Comparison of ENCODE assay signal across 16 cellular contexts in genomic region chr4:182776376-182777058, GRCh38.
DNase-seq lines count a peak whose midpoint lies in the region; ATAC-seq and TF ChIP-seq lines count a peak whose summit lies in the region.
"Had no signal": no experiment of that assay in that cellular context is flagged by ENCODE, and none has a peak within 500 bp of the region (broad histone marks: within the 10 kb centered on the region; RNA-seq: fewer than 3 reads in every experiment).

No MANE protein-coding gene starts in this region.

- no peak for DNase-seq in H9
- DNase-seq in NCI-H69 (lab: John Stamatoyannopoulos, UW) = peak; percentile 43
- DNase-seq in osteocyte (ENCODE audit: extremely low spot score, unreplicated experiment) = no peak
- DNase-seq in T-helper 9 cell = no peak
- DNase-seq in NAMALWA (ENCODE audit: low spot score) = no peak
- DNase-seq: ACHN; H7; NCI-H2029 treated with DMSO at 0.1 percent for 48 hours; NCI-H345; NCI-H526 treated with DMSO at 0.1 percent for 48 hours; NK-92 treated with Interleukin-12 subunit alpha and Interleukin-12 subunit beta, amount 100 ng/mL, for 24 hours; OCI-M1; RPMI8226; SJCRH30 had no signal

- H3K27me3 Mint-ChIP-seq in H9 (ENCODE audit: low read depth) = no peaks in the 10 kb centered on the region
- no peaks in the 10 kb centered on the region for H3K27me3 Mint-ChIP-seq in osteocyte (ENCODE audit: unreplicated experiment)

- H3K23me2 ChIP-seq in H9 (ENCODE audit: insufficient read length, low read depth, low read length, poor library complexity, severe bottlenecking) = no peaks in the 10 kb centered on the region

- peaks cover 8 to 23% of the 10 kb centered on the region in 2 experiments for H3K4me1 Mint-ChIP-seq in H9
- no peaks in the 10 kb centered on the region for H3K4me1 Mint-ChIP-seq in osteocyte (ENCODE audit: unreplicated experiment)

- H3K4me3 Mint-ChIP-seq in H9 = no peak overlapping the region
- no peak overlapping the region for H3K4me3 Mint-ChIP-seq in osteocyte (ENCODE audit: unreplicated experiment)

- no peak overlapping the region for H2BK15ac ChIP-seq in H9 (ENCODE audit: low read depth, low read length)

- H3K36me3 ChIP-seq in ectodermal cell (ENCODE audit: control insufficient read depth, insufficient read depth, low read length) = peaks cover 8% of the 10 kb centered on the region
- H3K36me3 ChIP-seq: SJCRH30 had no signal

- no peak overlapping the region for H4K5ac ChIP-seq in H9 (ENCODE audit: insufficient read length, low read depth, low read length)

- no peak overlapping the region for H2BK5ac ChIP-seq in H9 (ENCODE audit: insufficient read length, low read length)

- no peak overlapping the region for H3K9ac ChIP-seq in H9 (ENCODE audit: extremely low read depth, insufficient read length, low read length)

- peak overlapping the region in 2 of 3 experiments; percentile 30 to 68; a peak in 3 of 7 replicates for H3K27ac Mint-ChIP-seq in H9
- H3K27ac Mint-ChIP-seq in osteocyte (ENCODE audit: unreplicated experiment) = peak overlapping the region; percentile 6

- no peaks in the 10 kb centered on the region for H3K79me2 ChIP-seq in H9 (ENCODE audit: insufficient read depth, low read length)

- H2BK20ac ChIP-seq in H9 (ENCODE audit: low read depth, low read length, poor library complexity, severe bottlenecking) = no peak overlapping the region

- peaks cover 3 to 6% of the 10 kb centered on the region in 2 experiments; a peak in 4 of 5 replicates for H3K9me3 Mint-ChIP-seq in H9
- no peaks in the 10 kb centered on the region for H3K9me3 Mint-ChIP-seq in osteocyte (ENCODE audit: unreplicated experiment)

- H3K36me3 Mint-ChIP-seq in H9 (ENCODE audit: insufficient read depth in 1 of 3, low read depth in 3 of 3) = peaks cover 25 to 42% (median 27%) of the 10 kb centered on the region in 3 experiments
- H3K36me3 Mint-ChIP-seq in osteocyte (ENCODE audit: unreplicated experiment) = peaks cover 10% of the 10 kb centered on the region

- H3K27me3 ChIP-seq in H9 (ENCODE audit: insufficient read depth, low read length) = no peaks in the 10 kb centered on the region
- H3K27me3 ChIP-seq in ectodermal cell (ENCODE audit: control insufficient read depth, insufficient read depth, low read length, poor library complexity, severe bottlenecking) = no peaks in the 10 kb centered on the region
- H3K27me3 ChIP-seq: SJCRH30 had no signal

- no peaks in the 10 kb centered on the region for H4K20me1 ChIP-seq in H9 (ENCODE audit: control insufficient read depth, insufficient read depth, insufficient read length)

- H3K23ac ChIP-seq in H9 (ENCODE audit: insufficient read length, low read depth, low read length) = no peak overlapping the region

- no peak overlapping the region for H4K8ac ChIP-seq in H9 (replicated peaks; ENCODE audit: insufficient read length, low read depth, low read length)

- WGBS in H9 (ENCODE audit: extremely low coverage, insufficient read length, low lambda C conversion rate) = no CpG with 5 or more reads among the region's 5 CpGs
- WGBS in ectodermal cell, 2 experiments = 35 to 37% methylated on average over 4 of the region's 5 CpGs

- no peak overlapping the region for H3K14ac ChIP-seq in H9 (ENCODE audit: insufficient read depth, low read length)

- no peak overlapping the region for H3K4me3 ChIP-seq in ectodermal cell (ENCODE audit: insufficient read depth, low read depth, low read length)
- H3K4me3 ChIP-seq: SJCRH30 had no signal

- no peak overlapping the region for H2BK12ac ChIP-seq in H9 (ENCODE audit: insufficient read length, low read depth, low read length)

- H3K27ac ChIP-seq in H9 (ENCODE audit: insufficient read length, low read depth, low read length) = no peak overlapping the region
- H3K27ac ChIP-seq in ectodermal cell (ENCODE audit: insufficient read depth, low read depth, low read length, poor library complexity, severe bottlenecking) = peak overlapping the region; percentile 9
- H3K27ac ChIP-seq: SJCRH30 had no signal

- no peaks in the 10 kb centered on the region for H3K9me3 ChIP-seq in H9 (ENCODE audit: control insufficient read depth, low read depth, low read length)
- H3K9me3 ChIP-seq in ectodermal cell (ENCODE audit: control insufficient read depth, low read length) = no peaks in the 10 kb centered on the region
- H3K9me3 ChIP-seq: SJCRH30 had no signal

- H3K4ac ChIP-seq in H9 (ENCODE audit: low read depth, low read length) = no peak overlapping the region

- no peak overlapping the region for H2AFZ ChIP-seq in H9 (ENCODE audit: low read length)

- no peak overlapping the region for H3K18ac ChIP-seq in H9 (ENCODE audit: insufficient read length, low read depth, low read length)

- H3K56ac ChIP-seq in H9 (ENCODE audit: insufficient read length, low read depth, low read length) = no peak overlapping the region

- no peaks in the 10 kb centered on the region for H3K79me1 ChIP-seq in H9 (ENCODE audit: insufficient read depth, low read depth, low read length, poor library complexity, severe bottlenecking)

- ATAC-seq in GM19035 (IDR thresholded peaks at IDR 0.05; ENCODE audit: unreplicated experiment) = no peak

- no peak overlapping the region for H3T11ph ChIP-seq in H9 (ENCODE audit: low read length)

- no peak overlapping the region for H3K4me2 ChIP-seq in H9 (ENCODE audit: insufficient read depth, insufficient read length, low read length)

- no peak overlapping the region for H2AK5ac ChIP-seq in H9 (ENCODE audit: insufficient read length, low read length)

- TF ChIP-seq CTCF in H9 (conservative IDR thresholded peaks at IDR 0.05) (no peak), osteocyte (IDR thresholded peaks at IDR 0.05) (no peak)

- no peak overlapping the region for H4K91ac ChIP-seq in H9 (ENCODE audit: insufficient read length, low read depth, low read length)

- H2BK120ac ChIP-seq in H9 (ENCODE audit: low read depth, low read length, poor library complexity, severe bottlenecking) = no peak overlapping the region

- H3K4me1 ChIP-seq in H9 (ENCODE audit: insufficient read depth, low read length) (no peaks in the 10 kb centered on the region), ectodermal cell (ENCODE audit: control insufficient read depth, insufficient read depth, low read length) (peaks cover 7% of the 10 kb centered on the region)
- H3K4me1 ChIP-seq: SJCRH30 had no signal
